9 cellular contexts compared by ENCODE assay signal in genomic region chr3:131386429-131386926, GRCh38. TPM values are rescaled to one million over a fixed set of nuclear protein-coding genes. Genes with fewer than 3 reads are reported as not detected.
DNase-seq lines count a peak whose midpoint lies in the region; ATAC-seq, FAIRE-seq and TF ChIP-seq lines count a peak whose summit lies in the region.
"Had no signal": no experiment of that assay in that cellular context is flagged by ENCODE, and none has a peak within 500 bp of the region (broad histone marks: within the 10 kb centered on the region; RNA-seq: fewer than 3 reads in every experiment).

No MANE protein-coding gene starts in this region.

- no peak for DNase-seq in activated naive CD8-positive, alpha-beta T cell treated with anti-CD3 and anti-CD28 coated beads, Interleukin-2, amount 50 U/mL, for 24 hours
- peak; percentile 82 for DNase-seq in kidney
- no peak for DNase-seq in stimulated activated naive B cell treated with anti-CD40 and anti-IgM and Interleukin-4, amounts not matched to agents 10 μg/mL and 1 μg/mL and 100 μg/mL, for 72 hours
- DNase-seq in HuH-7.5 (ENCODE audit: low spot score) = no peak
- no peak for DNase-seq in AG08396 (ENCODE audit: low spot score)
- DNase-seq: activated CD8-positive, alpha-beta memory T cell treated with anti-CD3 and anti-CD28 coated beads, Interleukin-2, amount 50 U/mL, for 48 hours had no signal

- intact Hi-C loops in kidney (cut with DNase I) = no loop called here

- FAIRE-seq in kidney (lab: Jason Lieb, UNC) = peak; percentile 39

- peak overlapping the region; percentile 25 for H3K4me3 Mint-ChIP-seq in activated naive CD8-positive, alpha-beta T cell treated with anti-CD3 and anti-CD28 coated beads, Interleukin-2, amount 50 U/mL, for 24 hours
- H3K4me3 Mint-ChIP-seq in stimulated activated naive B cell treated with anti-CD40 and anti-IgM and Interleukin-4, amounts not matched to agents 10 μg/mL and 1 μg/mL and 100 μg/mL, for 72 hours = peak overlapping the region; percentile 25 to 29

- H3K27me3 Mint-ChIP-seq in activated naive CD8-positive, alpha-beta T cell treated with anti-CD3 and anti-CD28 coated beads, Interleukin-2, amount 50 U/mL, for 24 hours = no peaks in the 10 kb centered on the region
- peaks cover 0 to 4% of the 10 kb centered on the region in 2 donors for H3K27me3 Mint-ChIP-seq in stimulated activated naive B cell treated with anti-CD40 and anti-IgM and Interleukin-4, amounts not matched to agents 10 μg/mL and 1 μg/mL and 100 μg/mL, for 72 hours

- H2AFZ ChIP-seq in Loucy (ENCODE audit: low read length) = 0 out of 2 replicates have a peak overlapping the region, but pooled peaks have one; percentile 3

- H3K9me3 Mint-ChIP-seq in activated naive CD8-positive, alpha-beta T cell treated with anti-CD3 and anti-CD28 coated beads, Interleukin-2, amount 50 U/mL, for 24 hours = no peaks in the 10 kb centered on the region
- H3K9me3 Mint-ChIP-seq in stimulated activated naive B cell treated with anti-CD40 and anti-IgM and Interleukin-4, amounts not matched to agents 10 μg/mL and 1 μg/mL and 100 μg/mL, for 72 hours = no peaks in the 10 kb centered on the region

- no peaks in the 10 kb centered on the region for H3K9me3 ChIP-seq in Loucy (ENCODE audit: insufficient read depth, low read depth, low read length)
- no peaks in the 10 kb centered on the region for H3K9me3 ChIP-seq in kidney (ENCODE audit: control insufficient read depth in 1 of 2, low read length in 2 of 2)

- peak overlapping the region in 1 of 2 donors; percentile 39 for H3K27ac ChIP-seq in kidney (ENCODE audit: low read depth in 2 of 2, low read length in 2 of 2)

- no peaks in the 10 kb centered on the region for H3K4me1 ChIP-seq in Loucy (ENCODE audit: insufficient read depth, low read length, poor library complexity, severe bottlenecking)
- peaks cover 15 to 18% of the 10 kb centered on the region in 2 donors for H3K4me1 ChIP-seq in kidney (ENCODE audit: control insufficient read depth in 1 of 2, insufficient read depth in 1 of 2, low read depth in 1 of 2, low read length in 2 of 2)

- no peak overlapping the region for H3K4me3 ChIP-seq in Loucy (ENCODE audit: low read length, poor library complexity, severe bottlenecking)
- no peak overlapping the region for H3K4me3 ChIP-seq in kidney (ENCODE audit: low read length in 2 of 2)

- peak; percentile 45 for ATAC-seq in activated naive CD8-positive, alpha-beta T cell treated with anti-CD3 and anti-CD28 coated beads, Interleukin-2, amount 50 U/mL, for 24 hours
- ATAC-seq in stimulated activated naive B cell treated with anti-CD40 and anti-IgM and Interleukin-4, amounts not matched to agents 10 μg/mL and 1 μg/mL and 100 μg/mL, for 72 hours (replicated peaks) = peak; percentile 53 to 59
- no peak for ATAC-seq in GM19452 (IDR thresholded peaks at IDR 0.05; ENCODE audit: unreplicated experiment)
- ATAC-seq in SK-N-SH treated with all-trans-retinoic acid at 6 μM for 48 hours = no peak

- no peak overlapping the region for H3K4me2 ChIP-seq in Loucy (ENCODE audit: low read depth, low read length, poor library complexity, severe bottlenecking)

- no peaks in the 10 kb centered on the region for H3K27me3 ChIP-seq in Loucy (ENCODE audit: insufficient read depth, low read length, poor library complexity, severe bottlenecking)

- H3K36me3 ChIP-seq in Loucy (ENCODE audit: insufficient read depth, low read length) = no peaks in the 10 kb centered on the region
- H3K36me3 ChIP-seq in kidney (ENCODE audit: control insufficient read depth in 1 of 2, insufficient read depth in 2 of 2, low read length in 2 of 2) = peaks cover 6 to 12% of the 10 kb centered on the region in 2 donors

- H3F3A ChIP-seq in Loucy (ENCODE audit: low read depth) = no peaks in the 10 kb centered on the region

- peaks cover 19% of the 10 kb centered on the region for H3K4me1 Mint-ChIP-seq in activated naive CD8-positive, alpha-beta T cell treated with anti-CD3 and anti-CD28 coated beads, Interleukin-2, amount 50 U/mL, for 24 hours
- peaks cover 38 to 41% of the 10 kb centered on the region in 2 donors for H3K4me1 Mint-ChIP-seq in stimulated activated naive B cell treated with anti-CD40 and anti-IgM and Interleukin-4, amounts not matched to agents 10 μg/mL and 1 μg/mL and 100 μg/mL, for 72 hours

- H3K36me3 Mint-ChIP-seq in activated naive CD8-positive, alpha-beta T cell treated with anti-CD3 and anti-CD28 coated beads, Interleukin-2, amount 50 U/mL, for 24 hours (ENCODE audit: low read depth) = peaks cover 2% of the 10 kb centered on the region
- H3K36me3 Mint-ChIP-seq in stimulated activated naive B cell treated with anti-CD40 and anti-IgM and Interleukin-4, amounts not matched to agents 10 μg/mL and 1 μg/mL and 100 μg/mL, for 72 hours = peaks cover 18 to 33% of the 10 kb centered on the region in 2 donors

- no peaks in the 10 kb centered on the region for H3K9me2 ChIP-seq in Loucy (replicated peaks; ENCODE audit: low read depth, low read length)

- no peaks in the 10 kb centered on the region for H3K79me2 ChIP-seq in Loucy (ENCODE audit: insufficient read depth, low read length)

- no peak for TF ChIP-seq CTCF in Loucy (conservative IDR thresholded peaks at IDR 0.05; ENCODE audit: low read length)
- TF ChIP-seq CTCF in kidney (IDR thresholded peaks at IDR 0.05; ENCODE audit: borderline replicate concordance, extremely low read depth, insufficient read depth) = no peak

- H3K27ac Mint-ChIP-seq in activated naive CD8-positive, alpha-beta T cell treated with anti-CD3 and anti-CD28 coated beads, Interleukin-2, amount 50 U/mL, for 24 hours = peak overlapping the region; percentile 63
- peak overlapping the region; percentile 43 for H3K27ac Mint-ChIP-seq in stimulated activated naive B cell treated with anti-CD40 and anti-IgM and Interleukin-4, amounts not matched to agents 10 μg/mL and 1 μg/mL and 100 μg/mL, for 72 hours

- H3K9ac ChIP-seq in Loucy (ENCODE audit: low read depth, low read length, poor library complexity, severe bottlenecking) (no peak overlapping the region), kidney (ENCODE audit: low read length in 2 of 2) (no peak overlapping the region)

- no peaks in the 10 kb centered on the region for H4K20me1 ChIP-seq in Loucy (ENCODE audit: insufficient read depth, low read length, poor library complexity, severe bottlenecking)

TF ChIP-seq in SK-N-SH treated with all-trans-retinoic acid at 6 μM for 48 hours, 23 proteins besides CTCF, POLR2A, EP300 and RAD21:
- TF ChIP-seq CSRNP3 (CRISPR knock-in tag; IDR thresholded peaks at IDR 0.05) (no peak), ZNF70 (CRISPR knock-in tag; IDR thresholded peaks at IDR 0.05) (no peak)

RNA-seq across cellular contexts. Expression of gene NUDT16, which starts 4.9 kb away (rescaled TPM):
- total RNA-seq in kidney = 40.1 TPM
- polyA plus RNA-seq in kidney (ENCODE audit: insufficient read depth, low read depth, low replicate concordance) = 43.2 TPM

Comparison
In these comparisons a context has a peak if more than half of its experiments do, and no peak if none do; other contexts are left out.
1. ATAC-seq: peak in activated naive CD8-positive, alpha-beta T cell treated with anti-CD3 and anti-CD28 coated beads, Interleukin-2, amount 50 U/mL, for 24 hours (single experiment) and stimulated activated naive B cell treated with anti-CD40 and anti-IgM and Interleukin-4, amounts not matched to agents 10 μg/mL and 1 μg/mL and 100 μg/mL, for 72 hours (2 of 2); none in GM19452 (single experiment) and SK-N-SH treated with all-trans-retinoic acid at 6 μM for 48 hours (single experiment).